1 cellular context compared by ENCODE assay signal in genomic region chr1:31834501-31834900, GRCh38.
TF ChIP-seq lines count a peak whose summit lies in the region.

No MANE protein-coding gene starts in this region.

TF ChIP-seq in WTC11, 78 proteins besides CTCF, POLR2A, EP300 and RAD21 (continued from another document):
- TF ChIP-seq, protein P1, sequence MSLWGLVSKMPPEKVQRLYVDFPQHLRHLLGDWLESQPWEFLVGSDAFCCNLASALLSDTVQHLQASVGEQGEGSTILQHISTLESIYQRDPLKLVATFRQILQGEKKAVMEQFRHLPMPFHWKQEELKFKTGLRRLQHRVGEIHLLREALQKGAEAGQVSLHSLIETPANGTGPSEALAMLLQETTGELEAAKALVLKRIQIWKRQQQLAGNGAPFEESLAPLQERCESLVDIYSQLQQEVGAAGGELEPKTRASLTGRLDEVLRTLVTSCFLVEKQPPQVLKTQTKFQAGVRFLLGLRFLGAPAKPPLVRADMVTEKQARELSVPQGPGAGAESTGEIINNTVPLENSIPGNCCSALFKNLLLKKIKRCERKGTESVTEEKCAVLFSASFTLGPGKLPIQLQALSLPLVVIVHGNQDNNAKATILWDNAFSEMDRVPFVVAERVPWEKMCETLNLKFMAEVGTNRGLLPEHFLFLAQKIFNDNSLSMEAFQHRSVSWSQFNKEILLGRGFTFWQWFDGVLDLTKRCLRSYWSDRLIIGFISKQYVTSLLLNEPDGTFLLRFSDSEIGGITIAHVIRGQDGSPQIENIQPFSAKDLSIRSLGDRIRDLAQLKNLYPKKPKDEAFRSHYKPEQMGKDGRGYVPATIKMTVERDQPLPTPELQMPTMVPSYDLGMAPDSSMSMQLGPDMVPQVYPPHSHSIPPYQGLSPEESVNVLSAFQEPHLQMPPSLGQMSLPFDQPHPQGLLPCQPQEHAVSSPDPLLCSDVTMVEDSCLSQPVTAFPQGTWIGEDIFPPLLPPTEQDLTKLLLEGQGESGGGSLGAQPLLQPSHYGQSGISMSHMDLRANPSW (CRISPR knock-in tag; conservative IDR thresholded peaks at IDR 0.05; ENCODE audit: low read depth): no peak
